8 cellular contexts compared by ENCODE assay signal in the genomic region with DNA sequence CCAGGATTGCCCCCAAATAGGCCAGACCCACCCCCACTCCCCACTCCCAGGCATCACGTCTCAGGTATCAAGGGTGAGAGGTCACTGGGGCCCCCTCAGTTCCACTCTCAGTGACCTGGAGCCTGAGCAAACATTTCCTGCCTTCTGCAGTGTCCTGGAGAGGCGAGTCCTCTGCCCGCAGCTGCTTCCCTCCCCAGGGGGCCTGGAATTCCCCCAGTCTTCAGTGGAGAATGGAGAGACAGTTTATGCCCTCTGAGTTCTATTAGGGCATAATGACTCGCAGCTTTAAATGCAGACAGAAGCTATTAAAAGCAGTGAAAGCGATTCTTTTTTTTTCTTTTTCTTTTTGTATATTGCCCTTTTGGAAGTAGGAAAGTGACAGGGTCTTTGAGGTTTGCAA. TPM values are rescaled to one million over a fixed set of nuclear protein-coding genes. Genes with fewer than 3 reads are reported as not detected.
DNase-seq lines count a peak whose midpoint lies in the region; FAIRE-seq and TF ChIP-seq lines count a peak whose summit lies in the region.
"Not testable (repeated sequence)": the region's sequence is repeated elsewhere in the genome, so short reads cannot be mapped to it uniquely, and the experiment has no call there.

No MANE protein-coding gene starts in this region.

- H3K27ac Mint-ChIP-seq in astrocyte (ENCODE audit: unreplicated experiment) (peak overlapping the region; percentile 69), nephron (peak overlapping the region; percentile 67 to 76 (median 70))
- not testable (repeated sequence) for H3K27ac Mint-ChIP-seq in endothelial cell (ENCODE audit: unreplicated experiment)

- H3K9me3 Mint-ChIP-seq in astrocyte (ENCODE audit: unreplicated experiment); endothelial cell (ENCODE audit: unreplicated experiment); nephron: not testable (repeated sequence)

- H3K27ac ChIP-seq in PC-9, result peak overlapping the region; percentile 99
- H3K27ac ChIP-seq in astrocyte (ENCODE audit: low read depth, low read length), result peak overlapping the region; percentile 19
- peak overlapping the region; percentile 81 for H3K27ac ChIP-seq in suprapubic skin

- not testable (repeated sequence) for H3K27me3 ChIP-seq in PC-9 (ENCODE audit: insufficient read depth, low read depth); astrocyte (ENCODE audit: insufficient read depth, low read length); suprapubic skin

- H3K4me3 Mint-ChIP-seq in astrocyte (ENCODE audit: unreplicated experiment) (peak overlapping the region; percentile 27), nephron (peak overlapping the region in 1 of 3 experiments; percentile 36)
- H3K4me3 Mint-ChIP-seq in endothelial cell (ENCODE audit: unreplicated experiment), result not testable (repeated sequence)

- TF ChIP-seq RAD21 in Ishikawa (IDR thresholded peaks at IDR 0.05; ENCODE audit: low read depth), result not testable (repeated sequence)

- not testable (repeated sequence) for H3K27me3 Mint-ChIP-seq in astrocyte (ENCODE audit: low read depth, unreplicated experiment); endothelial cell (ENCODE audit: unreplicated experiment); nephron (ENCODE audit: low read depth)

- not testable (repeated sequence) for H3K36me3 Mint-ChIP-seq in astrocyte (ENCODE audit: low read depth, unreplicated experiment); endothelial cell (ENCODE audit: low read depth, unreplicated experiment); nephron (ENCODE audit: low read depth)

- intact Hi-C loops in PC-9 (cut with micrococcal nuclease; ENCODE audit: unreplicated experiment), result not testable (repeated sequence)

- WGBS in suprapubic skin, result 16% methylated on average over 5 of the region's 5 CpGs

- BruUV-seq in PC-9 (replicated peaks; lab: Mats Ljungman, UMichigan), result TSS peak; percentile 6

- H3K9me3 ChIP-seq in PC-9 (ENCODE audit: insufficient read depth, low read depth); astrocyte (ENCODE audit: insufficient read depth, low read depth, low read length); suprapubic skin: not testable (repeated sequence)

- not testable (repeated sequence) for FAIRE-seq in astrocyte (lab: Jason Lieb, UNC)

- not testable (repeated sequence) for H3K9me2 ChIP-seq in PC-9 (ENCODE audit: insufficient read depth)

- H3K4me1 ChIP-seq in PC-9 (replicated peaks; ENCODE audit: insufficient read depth), result peaks cover 44% of the 10 kb centered on the region
- H3K4me1 ChIP-seq in astrocyte (ENCODE audit: insufficient read depth, low read length); suprapubic skin: not testable (repeated sequence)

- H3K36me3 ChIP-seq in PC-9 (ENCODE audit: low read depth), result peaks cover 13% of the 10 kb centered on the region; the same call in 1 of the 2 replicates
- H3K36me3 ChIP-seq in astrocyte (ENCODE audit: insufficient read depth, low read length); suprapubic skin: not testable (repeated sequence)

- TF ChIP-seq CTCF in PC-9 (conservative IDR thresholded peaks at IDR 0.05); astrocyte (IDR thresholded peaks at IDR 0.05; ENCODE audit: insufficient read depth, low read depth, low read length); endothelial cell (IDR thresholded peaks at IDR 0.05; ENCODE audit: unreplicated experiment); nephron (IDR thresholded peaks at IDR 0.05; ENCODE audit: unreplicated experiment in 3 of 3); suprapubic skin (IDR thresholded peaks at IDR 0.05): not testable (repeated sequence)

- DNase-seq in EL, result peak; percentile 69
- DNase-seq in PC-9, result peak; percentile 76 to 77
- not testable (repeated sequence) for DNase-seq in astrocyte (ENCODE audit: low read depth); suprapubic skin (ENCODE audit: low spot score in 2 of 2)
- peak; percentile 8 for DNase-seq in endothelial cell (ENCODE audit: low spot score)
- DNase-seq in iPS-NIHi7 (ENCODE audit: extremely low spot score), result peak; percentile 10

- H3K4me2 ChIP-seq in PC-9, result peak overlapping the region; percentile 76
- peak overlapping the region; percentile 23 for H3K4me2 ChIP-seq in astrocyte (ENCODE audit: low read length)

- peak overlapping the region; percentile 27; the same call in 1 of the 2 replicates for H3K4me3 ChIP-seq in PC-9
- not testable (repeated sequence) for H3K4me3 ChIP-seq in astrocyte (ENCODE audit: insufficient read depth, low read depth, low read length); suprapubic skin

- not testable (repeated sequence) for H4K20me1 ChIP-seq in PC-9 (ENCODE audit: insufficient read depth); astrocyte (ENCODE audit: insufficient read depth, low read length)

- TF ChIP-seq EP300 in Ishikawa (IDR thresholded peaks at IDR 0.05; ENCODE audit: borderline replicate concordance); suprapubic skin (IDR thresholded peaks at IDR 0.05): not testable (repeated sequence)

- H2AFZ ChIP-seq in PC-9; astrocyte (ENCODE audit: low read depth, low read length): not testable (repeated sequence)

- H3K4me1 Mint-ChIP-seq in astrocyte (ENCODE audit: low read depth, unreplicated experiment); endothelial cell (ENCODE audit: unreplicated experiment): not testable (repeated sequence)
- H3K4me1 Mint-ChIP-seq in nephron, result peaks cover 11% of the 10 kb centered on the region

- H3F3A ChIP-seq in PC-9 (ENCODE audit: insufficient read depth, low read depth), result peaks cover 52% of the 10 kb centered on the region

- CTCF ChIA-PET in PC-9 (lab: Charles Lee), result not testable (repeated sequence)

- H3K9ac ChIP-seq in astrocyte (ENCODE audit: low read length), result not testable (repeated sequence)

- TF ChIP-seq POLR2A in suprapubic skin (IDR thresholded peaks at IDR 0.05), result not testable (repeated sequence)

- peaks cover 20% of the 10 kb centered on the region for H3K79me2 ChIP-seq in PC-9 (ENCODE audit: low read depth)
- H3K79me2 ChIP-seq in astrocyte (ENCODE audit: insufficient read depth, low read length), result not testable (repeated sequence)

- POLR2A ChIA-PET in PC-9 (lab: Charles Lee; ENCODE audit: unreplicated experiment), result interaction anchor here (0.6 kb wide), 3 partner anchors 12 to 1209 kb away, joined by 3 to 4 read pairs (median 4); no protein-coding TSS in a partner anchor

TF ChIP-seq in Ishikawa, 13 proteins besides CTCF, POLR2A, EP300 and RAD21:
- TF ChIP-seq TEAD4 (IDR thresholded peaks at IDR 0.05) (0 out of 2 replicates have a peak, but pooled peaks have one; percentile 45), ZBTB7A (IDR thresholded peaks at IDR 0.05; ENCODE audit: low read depth) (0 out of 2 replicates have a peak, but pooled peaks have one; percentile 5)

RNA-seq across cellular contexts. Expression of a gene that starts 24.7 kb away (rescaled TPM):
- total RNA-seq in PC-9 (2021) (5.3 and 6.1 TPM in 2 replicates), astrocyte (not detected in 2 replicates), endothelial cell (ENCODE audit: unreplicated experiment) (not detected), suprapubic skin (not detected)

RNA-seq across cellular contexts. Expression of a gene that starts 37.0 kb away (rescaled TPM):
- 6.2 and 8.3 TPM in 2 replicates for total RNA-seq in PC-9 (2021)
- total RNA-seq in astrocyte, result 7.1 and 9.8 TPM in 2 replicates
- 14.2 TPM for total RNA-seq in endothelial cell (ENCODE audit: unreplicated experiment)
- 10 to 100 TPM in 1 of 4 donors, 1 to 10 TPM in 3; 4.6 to 13.4 (median 7.4) TPM for total RNA-seq in suprapubic skin

Comparison
In these comparisons a context has a peak if more than half of its experiments do, and no peak if none do; other contexts are left out.
1. H3K27ac ChIP-seq: peak in every context shown above with its lines; median percentile 99 in PC-9; 81 in suprapubic skin; 19 in astrocyte.